ENCODE assay signal across 18 cellular contexts in genomic region chr2:68566362-68566761, GRCh38.
DNase-seq lines count a peak whose midpoint lies in the region; ATAC-seq and TF ChIP-seq lines count a peak whose summit lies in the region.
"Had no signal": no experiment of that assay in that cellular context is flagged by ENCODE, and none has a peak within 500 bp of the region (broad histone marks: within the 10 kb centered on the region; RNA-seq: fewer than 3 reads in every experiment).

No MANE protein-coding gene starts in this region.

- intact Hi-C loops in MCF 10A (cut with micrococcal nuclease) = no loop called here
- intact Hi-C loops in breast epithelium (cut with DNase I; ENCODE audit: low total_unique reads) = no loop called here
- intact Hi-C loops in mammary epithelial cell (cut with micrococcal nuclease) = no loop called here

- peaks cover 20% of the 10 kb centered on the region for H3K4me1 Mint-ChIP-seq in MCF 10A (ENCODE audit: insufficient read depth, unreplicated experiment)
- H3K4me1 Mint-ChIP-seq: CD4-positive, CD25-positive, alpha-beta regulatory T cell; CD8-positive, alpha-beta memory T cell; GM23338 had no signal

- H3K9me2 ChIP-seq in MM.1S (replicated peaks; ENCODE audit: insufficient read depth, low read length) = no peaks in the 10 kb centered on the region

- no peak for ATAC-seq in stimulated activated naive CD8-positive, alpha-beta T cell treated with anti-CD3 and anti-CD28 coated beads, Interleukin-15, Interleukin-2, amounts not matched to agents 100 U/mL and 50 U/mL, for 24 hours
- ATAC-seq in GM21717 (IDR thresholded peaks at IDR 0.05; ENCODE audit: unreplicated experiment) = no peak
- ATAC-seq: GM23338 had no signal

- H3K9me3 ChIP-seq in breast epithelium = no peaks in the 10 kb centered on the region
- H3K9me3 ChIP-seq in MM.1S (replicated peaks; ENCODE audit: insufficient read depth, low read length) = no peaks in the 10 kb centered on the region
- no peaks in the 10 kb centered on the region for H3K9me3 ChIP-seq in mammary epithelial cell (replicated peaks; ENCODE audit: insufficient read depth, low read length)
- H3K9me3 ChIP-seq: BE2C had no signal

- no peak for TF ChIP-seq POLR2A in breast epithelium (IDR thresholded peaks at IDR 0.05)

- H2AFZ ChIP-seq in MM.1S (ENCODE audit: low read length) (peak overlapping the region; percentile 52), mammary epithelial cell (ENCODE audit: low read depth, low read length) (peak overlapping the region; percentile 42)
- H2AFZ ChIP-seq: GM23338 had no signal

- H3K9ac ChIP-seq in MM.1S (ENCODE audit: low read length) (no peak overlapping the region), mammary epithelial cell (ENCODE audit: insufficient read depth, low read length) (no peak overlapping the region)

- H3K27ac Mint-ChIP-seq in MCF 10A (ENCODE audit: low read depth, unreplicated experiment) = peak overlapping the region; percentile 47
- H3K27ac Mint-ChIP-seq: CD4-positive, CD25-positive, alpha-beta regulatory T cell; CD8-positive, alpha-beta memory T cell; GM23338 had no signal

- H3K4me2 ChIP-seq in MM.1S (ENCODE audit: low read depth, low read length) = peak overlapping the region; percentile 42
- H3K4me2 ChIP-seq in mammary epithelial cell (ENCODE audit: insufficient read depth, low read depth, low read length) = no peak overlapping the region
- H3K4me2 ChIP-seq: GM23338 had no signal

- H3K36me3 ChIP-seq in breast epithelium (no peaks in the 10 kb centered on the region), MM.1S (replicated peaks; ENCODE audit: insufficient read depth, low read length) (no peaks in the 10 kb centered on the region), mammary epithelial cell (ENCODE audit: insufficient read depth, low read length) (no peaks in the 10 kb centered on the region)
- H3K36me3 ChIP-seq: BE2C had no signal

- BruUV-seq in MCF 10A (replicated peaks; lab: Mats Ljungman, UMichigan) (no TSS peak), mammary epithelial cell (replicated peaks; lab: Mats Ljungman, UMichigan) (no TSS peak)

- H3K4me3 ChIP-seq in breast epithelium (no peak overlapping the region), MM.1S (ENCODE audit: low read length) (no peak overlapping the region), mammary epithelial cell (replicated peaks in 1 of 3; ENCODE audit: insufficient read depth in 1 of 3, low read depth in 2 of 3, low read length in 3 of 3) (no peak overlapping the region)
- H3K4me3 ChIP-seq: GM23338 had no signal

- POLR2A ChIA-PET in MCF 10A (lab: Yijun Ruan, JAX) = no interaction called here

- H3K4me1 ChIP-seq in breast epithelium = no peaks in the 10 kb centered on the region
- peaks cover 11% of the 10 kb centered on the region for H3K4me1 ChIP-seq in MM.1S (ENCODE audit: low read length)
- peaks cover 26% of the 10 kb centered on the region for H3K4me1 ChIP-seq in mammary epithelial cell (ENCODE audit: insufficient read depth, low read length)
- H3K4me1 ChIP-seq: BE2C had no signal

- no peaks in the 10 kb centered on the region for H4K20me1 ChIP-seq in MM.1S (ENCODE audit: insufficient read depth, low read length)
- no peaks in the 10 kb centered on the region for H4K20me1 ChIP-seq in mammary epithelial cell (ENCODE audit: insufficient read depth, low read length)

- CTCF ChIA-PET in MCF 10A (lab: Yijun Ruan, JAX) = no interaction called here
- CTCF ChIA-PET in mammary epithelial cell (lab: Charles Lee; ENCODE audit: low non-redundant PET) = no interaction called here

- DNase-seq in MCF 10A (ENCODE audit: unreplicated experiment) (no peak), breast epithelium (ENCODE audit: low spot score in 2 of 2) (no peak), MM.1S (no peak), mammary epithelial cell (no peak), SW 1271 (lab: John Stamatoyannopoulos, UW) (no peak)
- DNase-seq in stimulated activated naive CD8-positive, alpha-beta T cell treated with anti-CD3 and anti-CD28 coated beads, Interleukin-15, Interleukin-2, amounts not matched to agents 100 U/mL and 50 U/mL, for 24 hours = no peak
- DNase-seq: 8988T; BE2C; C1 segment of cervical spinal cord; CD4-positive, CD25-positive, alpha-beta regulatory T cell; CD8-positive, alpha-beta memory T cell; COR-L47; DMS 273 treated with DMSO at 0.1 percent for 48 hours; DMS79; GDM1; KBM-7 had no signal

- H3K27ac ChIP-seq in breast epithelium (no peak overlapping the region), MM.1S (ENCODE audit: low read length) (peak overlapping the region; percentile 23; the same call in 1 of the 2 replicates), mammary epithelial cell (ENCODE audit: insufficient read depth, low read depth, low read length) (peak overlapping the region; percentile 67)

- dilution Hi-C loops in mammary epithelial cell (cut with HindIII; ENCODE audit: low sequenced_read_pairs) = no loop called here

- H3K79me2 ChIP-seq in MM.1S (ENCODE audit: low read length) = no peaks in the 10 kb centered on the region
- no peaks in the 10 kb centered on the region for H3K79me2 ChIP-seq in mammary epithelial cell (ENCODE audit: insufficient read depth, low read length)

- H3K27me3 ChIP-seq in breast epithelium = no peaks in the 10 kb centered on the region
- H3K27me3 ChIP-seq in MM.1S (replicated peaks; ENCODE audit: insufficient read depth, low read length) = no peaks in the 10 kb centered on the region
- H3K27me3 ChIP-seq in mammary epithelial cell (ENCODE audit: insufficient read depth, low read length) = no peaks in the 10 kb centered on the region
- H3K27me3 ChIP-seq: BE2C had no signal

- H3F3A ChIP-seq in MM.1S (ENCODE audit: insufficient read depth, low read length) = 0 out of 2 replicates have a peak, but pooled peaks cover 4% of the 10 kb centered on the region

- H3K4me3 Mint-ChIP-seq in MCF 10A (ENCODE audit: unreplicated experiment) = no peak overlapping the region
- H3K4me3 Mint-ChIP-seq: CD4-positive, CD25-positive, alpha-beta regulatory T cell; CD8-positive, alpha-beta memory T cell; GM23338 had no signal

- in situ Hi-C loops in mammary epithelial cell (cut with MboI; ENCODE audit: low sequenced_read_pairs in 2 of 2) = no loop called here

- WGBS in mammary epithelial cell (ENCODE audit: low coverage, missing lambda C conversion rate) = 88% methylated on average over 3 of the region's 3 CpGs

- H3K9me3 Mint-ChIP-seq in MCF 10A (ENCODE audit: unreplicated experiment) = no peaks in the 10 kb centered on the region
- H3K9me3 Mint-ChIP-seq: GM23338 had no signal

- TF ChIP-seq CTCF in MCF 10A (IDR thresholded peaks at IDR 0.05; ENCODE audit: unreplicated experiment) = no peak
- no peak for TF ChIP-seq CTCF in breast epithelium (IDR thresholded peaks at IDR 0.05)
- TF ChIP-seq CTCF in MM.1S (IDR thresholded peaks at IDR 0.05; ENCODE audit: low read length) = no peak
- no peak for TF ChIP-seq CTCF in mammary epithelial cell (conservative IDR thresholded peaks at IDR 0.05 in 1 of 2, IDR thresholded peaks at IDR 0.05 in 1 of 2; ENCODE audit: extremely low read depth in 1 of 2, insufficient read depth in 1 of 2, low read depth in 1 of 2, low read length in 2 of 2)

- H3K36me3 Mint-ChIP-seq in MCF 10A (ENCODE audit: insufficient read depth, unreplicated experiment) = no peaks in the 10 kb centered on the region
- H3K36me3 Mint-ChIP-seq: CD4-positive, CD25-positive, alpha-beta regulatory T cell had no signal

- H3K27me3 Mint-ChIP-seq in MCF 10A (ENCODE audit: insufficient read depth, unreplicated experiment) = no peaks in the 10 kb centered on the region
- H3K27me3 Mint-ChIP-seq: CD4-positive, CD25-positive, alpha-beta regulatory T cell; CD8-positive, alpha-beta memory T cell had no signal

Comparison
In these comparisons a context has a peak if more than half of its experiments do, and no peak if none do; other contexts are left out.
1. H3K27ac ChIP-seq: peak in MM.1S (single experiment) and mammary epithelial cell (single experiment); none in breast epithelium (0 of 2).